Comparison of ENCODE assay signal across 8 cellular contexts in genomic region chr3:180267202-180267843, GRCh38.
DNase-seq lines count a peak whose midpoint lies in the region; ATAC-seq and TF ChIP-seq lines count a peak whose summit lies in the region.

No MANE protein-coding gene starts in this region.

- no peaks in the 10 kb centered on the region for H3K36me3 ChIP-seq in transverse colon

- ATAC-seq in GM19025 (IDR thresholded peaks at IDR 0.05; ENCODE audit: low read depth, unreplicated experiment) = peak; percentile 99
- ATAC-seq in HG02870 (IDR thresholded peaks at IDR 0.05; ENCODE audit: unreplicated experiment) = peak; percentile 100

- POLR2A ChIA-PET in AG04449 (lab: Yijun Ruan, JAX) = no interaction called here

- TF ChIP-seq CTCF in AG04449 (IDR thresholded peaks at IDR 0.05; ENCODE audit: insufficient read depth, low read length, missing control alignments) = no peak
- TF ChIP-seq CTCF in transverse colon (IDR thresholded peaks at IDR 0.05) = no peak

- no peak for TF ChIP-seq POLR2A in transverse colon (IDR thresholded peaks at IDR 0.05)

- WGBS in transverse colon (ENCODE audit: low coverage in 1 of 2), 2 donors = 35 to 44% methylated on average over 2 to 3 of the region's 3 CpGs

- no peaks in the 10 kb centered on the region for H3K4me1 ChIP-seq in transverse colon

- intact Hi-C loops in transverse colon (cut with DNase I; ENCODE audit: low total_unique reads) = no loop called here

- DNase-seq in AG04449 (ENCODE audit: low read depth, low spot score) (no peak), NOMO-1 (lab: John Stamatoyannopoulos, UW; ENCODE audit: unreplicated experiment in 2 of 2) (peak; percentile 48 to 82), superior temporal gyrus (ENCODE audit: extremely low spot score) (no peak), SHP77 treated with DMSO at 0.1 percent for 48 hours (lab: John Stamatoyannopoulos, UW) (no peak), transverse colon (no peak), epidermal melanocyte (ENCODE audit: insufficient read length, low spot score) (no peak)

- H3K27me3 ChIP-seq in transverse colon = no peaks in the 10 kb centered on the region

- TF ChIP-seq EP300 in transverse colon (IDR thresholded peaks at IDR 0.05; ENCODE audit: low read depth) = no peak

- H3K4me3 ChIP-seq in AG04449 (ENCODE audit: low read depth, low read length) (0 out of 2 replicates have a peak overlapping the region, but pooled peaks have one; percentile 7), transverse colon (no peak overlapping the region)

- CTCF ChIA-PET in AG04449 (lab: Yijun Ruan, JAX) = no interaction called here

- in situ Hi-C loops in transverse colon (cut with MboI; ENCODE audit: low pct_ligation_motif_present in 1 of 4, low pct_unique_long_range_greater_than_20kb in 1 of 4, low sequenced_read_pairs in 3 of 4) = no loop called here

- no peaks in the 10 kb centered on the region for H3K9me3 ChIP-seq in transverse colon

- no peak overlapping the region for H3K27ac ChIP-seq in transverse colon

Comparison
In these comparisons a context has a peak if more than half of its experiments do, and no peak if none do; other contexts are left out.
1. DNase-seq: peak in NOMO-1 (2 of 2); none in AG04449 (single experiment), superior temporal gyrus (single experiment), SHP77 treated with DMSO at 0.1 percent for 48 hours (single experiment), transverse colon (single experiment) and epidermal melanocyte (single experiment).